Comparison of ENCODE assay signal across 1 cellular context in genomic region chr7:138890782-138891445, GRCh38.
TF ChIP-seq lines count a peak whose summit lies in the region.

No MANE protein-coding gene starts in this region.

TF ChIP-seq in HepG2, 621 proteins besides CTCF, POLR2A, EP300 and RAD21 (continued from another document and continues in another):
- TF ChIP-seq PRDM15 (CRISPR knock-in tag; IDR thresholded peaks at IDR 0.05): no peak
- TF ChIP-seq ZSCAN5A (CRISPR knock-in tag; IDR thresholded peaks at IDR 0.05; ENCODE audit: borderline replicate concordance): peak; percentile 36; the same call in 1 of the 2 replicates
- TF ChIP-seq BATF2 (CRISPR knock-in tag; IDR thresholded peaks at IDR 0.05): no peak
- peak; percentile 89 for TF ChIP-seq ZNF3 (CRISPR knock-in tag; IDR thresholded peaks at IDR 0.05)
- TF ChIP-seq PREB (CRISPR knock-in tag; IDR thresholded peaks at IDR 0.05): no peak
- no peak for TF ChIP-seq KLF6 (CRISPR knock-in tag; IDR thresholded peaks at IDR 0.05)
- TF ChIP-seq, protein P1, sequence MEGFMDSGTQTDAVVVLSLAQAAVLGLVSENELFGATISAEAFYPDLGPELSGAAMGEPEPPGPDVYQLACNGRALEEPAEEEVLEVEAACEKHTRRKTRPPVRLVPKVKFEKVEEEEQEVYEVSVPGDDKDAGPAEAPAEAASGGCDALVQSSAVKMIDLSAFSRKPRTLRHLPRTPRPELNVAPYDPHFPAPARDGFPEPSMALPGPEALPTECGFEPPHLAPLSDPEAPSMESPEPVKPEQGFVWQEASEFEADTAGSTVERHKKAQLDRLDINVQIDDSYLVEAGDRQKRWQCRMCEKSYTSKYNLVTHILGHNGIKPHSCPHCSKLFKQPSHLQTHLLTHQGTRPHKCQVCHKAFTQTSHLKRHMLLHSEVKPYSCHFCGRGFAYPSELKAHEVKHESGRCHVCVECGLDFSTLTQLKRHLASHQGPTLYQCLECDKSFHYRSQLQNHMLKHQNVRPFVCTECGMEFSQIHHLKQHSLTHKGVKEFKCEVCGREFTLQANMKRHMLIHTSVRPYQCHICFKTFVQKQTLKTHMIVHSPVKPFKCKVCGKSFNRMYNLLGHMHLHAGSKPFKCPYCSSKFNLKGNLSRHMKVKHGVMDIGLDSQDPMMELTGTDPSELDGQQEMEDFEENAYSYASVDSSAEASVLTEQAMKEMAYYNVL (CRISPR knock-in tag; IDR thresholded peaks at IDR 0.05; ENCODE audit: borderline replicate concordance): no peak
- no peak for TF ChIP-seq ZFP36 (IDR thresholded peaks at IDR 0.05; ENCODE audit: borderline replicate concordance, low read depth, low read length, partially characterized antibody)
- no peak for TF ChIP-seq PRDM10 (CRISPR knock-in tag; IDR thresholded peaks at IDR 0.05; ENCODE audit: low read depth)
- TF ChIP-seq, protein P2, sequence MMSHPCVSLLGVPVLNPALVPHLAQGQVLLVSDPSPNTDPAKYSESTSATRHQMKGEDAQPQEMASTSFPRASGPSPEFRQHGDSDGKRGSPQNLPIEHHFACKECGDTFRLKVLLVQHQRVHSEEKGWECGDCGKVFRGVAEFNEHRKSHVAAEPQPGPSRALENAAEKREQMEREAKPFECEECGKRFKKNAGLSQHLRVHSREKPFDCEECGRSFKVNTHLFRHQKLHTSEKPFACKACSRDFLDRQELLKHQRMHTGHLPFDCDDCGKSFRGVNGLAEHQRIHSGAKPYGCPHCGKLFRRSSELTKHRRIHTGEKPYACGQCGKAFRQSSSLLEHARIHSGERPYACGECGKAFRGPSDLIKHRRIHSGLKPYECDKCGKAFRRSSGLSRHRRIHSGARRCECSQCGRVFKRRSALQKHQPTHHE (CRISPR knock-in tag; IDR thresholded peaks at IDR 0.05; ENCODE audit: borderline replicate concordance): no peak
- no peak for TF ChIP-seq STAT5B (CRISPR knock-in tag; IDR thresholded peaks at IDR 0.05)
- TF ChIP-seq HOXA9 (CRISPR knock-in tag; IDR thresholded peaks at IDR 0.05; ENCODE audit: borderline replicate concordance): no peak
- no peak for TF ChIP-seq CENPX (CRISPR knock-in tag; IDR thresholded peaks at IDR 0.05)
- TF ChIP-seq RFXAP (CRISPR knock-in tag; IDR thresholded peaks at IDR 0.05; ENCODE audit: borderline replicate concordance): 0 out of 2 replicates have a peak, but pooled peaks have one; percentile 26
- TF ChIP-seq ZNF788 (CRISPR knock-in tag; IDR thresholded peaks at IDR 0.05; ENCODE audit: borderline replicate concordance): no peak
- TF ChIP-seq BRCA1 (CRISPR knock-in tag; IDR thresholded peaks at IDR 0.05): no peak
- TF ChIP-seq CSRNP1 (CRISPR knock-in tag; IDR thresholded peaks at IDR 0.05): no peak
- no peak for TF ChIP-seq RBFOX2 (IDR thresholded peaks at IDR 0.05; ENCODE audit: low read depth, low read length)
- TF ChIP-seq KMT2A (CRISPR knock-in tag; IDR thresholded peaks at IDR 0.05): peak; percentile 41
- no peak for TF ChIP-seq MED8 (CRISPR knock-in tag; IDR thresholded peaks at IDR 0.05; ENCODE audit: insufficient replicate concordance)
- TF ChIP-seq ZFP36L2 (CRISPR knock-in tag; IDR thresholded peaks at IDR 0.05): no peak
- no peak for TF ChIP-seq NR2C2 (CRISPR knock-in tag; IDR thresholded peaks at IDR 0.05; ENCODE audit: borderline replicate concordance)
- peak; percentile 85 for TF ChIP-seq PPARG (CRISPR knock-in tag; conservative IDR thresholded peaks at IDR 0.05)
- no peak for TF ChIP-seq MBD4 (IDR thresholded peaks at IDR 0.05; ENCODE audit: borderline replicate concordance, low read length)
- TF ChIP-seq, protein P3, sequence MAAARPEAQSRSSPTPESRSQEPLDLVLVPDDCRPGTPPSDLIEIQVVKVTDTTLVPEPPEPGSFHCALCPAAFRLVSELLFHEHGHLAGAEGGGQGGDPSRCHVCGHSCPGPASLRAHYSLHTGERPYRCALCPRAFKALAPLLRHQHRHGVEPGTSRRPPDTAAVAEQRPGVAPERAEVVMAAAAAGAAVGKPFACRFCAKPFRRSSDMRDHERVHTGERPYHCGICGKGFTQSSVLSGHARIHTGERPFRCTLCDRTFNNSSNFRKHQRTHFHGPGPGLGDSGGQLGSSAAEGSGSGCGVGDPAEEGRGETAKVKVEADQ (CRISPR knock-in tag; IDR thresholded peaks at IDR 0.05; ENCODE audit: borderline replicate concordance): no peak
- no peak for TF ChIP-seq NFIB (CRISPR knock-in tag; IDR thresholded peaks at IDR 0.05; ENCODE audit: borderline replicate concordance)
- TF ChIP-seq ZNF737 (CRISPR knock-in tag; IDR thresholded peaks at IDR 0.05; ENCODE audit: borderline replicate concordance): no peak
